Comparison of ENCODE assay signal across 8 cellular contexts in genomic region chr9:2158729-2159128, GRCh38.
A peak's percentile ranks its signal among the peaks of the same experiment; 100 is the strongest.
DNase-seq lines count a peak whose midpoint lies in the region; ATAC-seq and TF ChIP-seq lines count a peak whose summit lies in the region.

No MANE protein-coding gene starts in this region.

- H3K4me3 ChIP-seq in heart left ventricle (peak overlapping the region in 11 of 12 donors; percentile 29 to 71 (median 59)), brain microvascular endothelial cell (ENCODE audit: low read depth, low read length) (peak overlapping the region; percentile 59), uterus (peak overlapping the region; percentile 32 to 45)

- peak overlapping the region; percentile 51 to 79 (median 72) for H3K27ac ChIP-seq in heart left ventricle
- H3K27ac ChIP-seq in brain microvascular endothelial cell: peak overlapping the region; percentile 54
- peak overlapping the region; percentile 74 to 75 for H3K27ac ChIP-seq in uterus

- intact Hi-C loops in heart left ventricle (cut with DNase I): loop anchor here in 2 of 10 donors (5.0 to 10.0 kb wide), 2 partner anchors 84 to 466 kb away; partner anchors contain the start of gene VLDLR (in 2 of the 2)
- intact Hi-C loops in cardiac septum (cut with DNase I): loop anchor here (5.0 to 10.0 kb wide), 2 partner anchors 86 to 684 kb away; partner anchors contain the start of gene PUM3
- intact Hi-C loops in uterus (cut with DNase I; ENCODE audit: low total_unique reads): no loop called here

- H3K27me3 ChIP-seq in heart left ventricle: no peaks in the 10 kb centered on the region
- H3K27me3 ChIP-seq in brain microvascular endothelial cell (replicated peaks): no peaks in the 10 kb centered on the region
- no peaks in the 10 kb centered on the region for H3K27me3 ChIP-seq in uterus

- DNase-seq in heart left ventricle: no peak
- no peak for DNase-seq in cardiac septum (ENCODE audit: low spot score)
- no peak for DNase-seq in brain microvascular endothelial cell
- peak; percentile 4 for DNase-seq in midbrain (lab: John Stamatoyannopoulos, UW)
- DNase-seq in uterus: no peak
- no peak for DNase-seq in RPMI8226
- DNase-seq in NCI-H187 (lab: John Stamatoyannopoulos, UW): no peak

- TF ChIP-seq CTCF in heart left ventricle (IDR thresholded peaks at IDR 0.05) (no peak), brain microvascular endothelial cell (IDR thresholded peaks at IDR 0.05; ENCODE audit: low read depth, low read length, missing control alignments) (no peak), uterus (IDR thresholded peaks at IDR 0.05) (no peak)

- H3K4me1 ChIP-seq in heart left ventricle: peaks cover 0 to 62% (median 21%) of the 10 kb centered on the region in 12 donors
- peaks cover 0 to 2% of the 10 kb centered on the region in 2 donors for H3K4me1 ChIP-seq in uterus

- ATAC-seq in heart left ventricle (no peak), GM18867 (IDR thresholded peaks at IDR 0.05; ENCODE audit: unreplicated experiment) (no peak)

- 8 to 18% (median 12%) methylated on average over 3 of the region's 3 CpGs for WGBS in heart left ventricle, 4 donors

- in situ Hi-C loops in brain microvascular endothelial cell (cut with HindIII; ENCODE audit: low pct_ligation_motif_present, low sequenced_read_pairs): no loop called here

- H3K9me3 ChIP-seq in heart left ventricle (no peaks in the 10 kb centered on the region), uterus (no peaks in the 10 kb centered on the region)

- H3K36me3 ChIP-seq in heart left ventricle: peaks cover 0 to 22% (median 13%) of the 10 kb centered on the region in 9 donors
- H3K36me3 ChIP-seq in brain microvascular endothelial cell (replicated peaks): no peaks in the 10 kb centered on the region
- H3K36me3 ChIP-seq in uterus: no peaks in the 10 kb centered on the region

- TF ChIP-seq POLR2A in heart left ventricle (IDR thresholded peaks at IDR 0.05): no peak
- TF ChIP-seq POLR2A in uterus (IDR thresholded peaks at IDR 0.05): no peak
